In genomic region chr13:97145057-97145456, GRCh38 we compare ENCODE assay signal across 10 cellular contexts.
"Had no signal": no experiment of that assay in that cellular context is flagged by ENCODE, and none has a peak within 500 bp of the region (broad histone marks: within the 10 kb centered on the region; RNA-seq: fewer than 3 reads in every experiment).

No MANE protein-coding gene starts in this region.

- H3K36me3 ChIP-seq: HAP-1 had no signal

- DNase-seq: GM23248, GOT3, H7, HFFc6, IMR-90, KBM-7 had no signal

- H3K9ac ChIP-seq: GM23248, KMS-11 had no signal

- ATAC-seq: HCT116 had no signal

- H3K4me2 ChIP-seq: KMS-11 had no signal

- H3K9me3 ChIP-seq: HAP-1 had no signal

- H3K4me3 ChIP-seq: GM23248, HAP-1 had no signal

- H3K27ac ChIP-seq: GM23248, HL-60, KMS-11 had no signal

- H2AFZ ChIP-seq: GM23248 had no signal
